In the genomic region with DNA sequence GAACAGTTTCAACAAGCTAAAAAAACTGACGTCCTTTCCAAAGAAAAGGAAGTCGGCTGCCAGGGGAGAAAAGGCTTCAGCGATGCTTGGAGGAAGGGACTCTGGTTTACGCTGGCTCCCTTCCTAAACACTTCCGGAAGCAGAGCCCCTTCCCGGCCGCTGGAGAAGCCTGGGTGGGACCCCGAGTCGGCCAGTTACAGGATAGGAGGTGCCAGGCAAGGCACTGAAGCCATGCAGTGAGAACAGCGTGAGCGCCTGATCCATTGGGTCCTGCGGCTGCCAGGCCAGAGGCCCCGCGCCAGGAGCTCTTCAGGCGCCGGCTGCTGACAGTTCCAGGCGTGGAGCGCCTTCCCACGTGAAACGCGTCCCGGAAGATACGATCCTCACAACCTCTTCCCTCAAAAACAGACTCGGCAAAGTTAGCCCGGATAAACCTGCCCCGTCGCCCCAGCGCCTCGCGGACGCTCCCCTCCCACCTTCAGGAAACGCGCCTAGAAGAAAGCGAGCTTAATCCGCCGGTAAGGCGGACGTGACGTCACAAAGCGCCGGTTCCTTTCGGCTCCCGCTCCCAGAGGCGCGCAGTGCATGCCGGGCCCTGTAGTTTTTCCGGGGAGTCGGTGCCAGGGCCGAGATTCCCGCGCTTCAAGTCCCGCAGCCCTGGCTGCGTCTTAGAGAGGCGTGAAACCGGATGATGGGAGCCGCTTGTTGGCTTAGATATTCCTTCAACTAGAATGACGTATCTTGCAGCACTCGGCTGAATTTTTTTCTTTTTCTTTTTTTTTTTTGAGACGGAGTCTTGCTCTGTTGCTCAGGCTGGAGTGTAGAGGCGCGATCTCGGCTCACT, we compare ENCODE assay signal across 8 cellular contexts. TPM values are rescaled to one million over a fixed set of nuclear protein-coding genes. Genes with fewer than 3 reads are reported as not detected.
DNase-seq lines count a peak whose midpoint lies in the region; ATAC-seq and TF ChIP-seq lines count a peak whose summit lies in the region.

A gene with protein sequence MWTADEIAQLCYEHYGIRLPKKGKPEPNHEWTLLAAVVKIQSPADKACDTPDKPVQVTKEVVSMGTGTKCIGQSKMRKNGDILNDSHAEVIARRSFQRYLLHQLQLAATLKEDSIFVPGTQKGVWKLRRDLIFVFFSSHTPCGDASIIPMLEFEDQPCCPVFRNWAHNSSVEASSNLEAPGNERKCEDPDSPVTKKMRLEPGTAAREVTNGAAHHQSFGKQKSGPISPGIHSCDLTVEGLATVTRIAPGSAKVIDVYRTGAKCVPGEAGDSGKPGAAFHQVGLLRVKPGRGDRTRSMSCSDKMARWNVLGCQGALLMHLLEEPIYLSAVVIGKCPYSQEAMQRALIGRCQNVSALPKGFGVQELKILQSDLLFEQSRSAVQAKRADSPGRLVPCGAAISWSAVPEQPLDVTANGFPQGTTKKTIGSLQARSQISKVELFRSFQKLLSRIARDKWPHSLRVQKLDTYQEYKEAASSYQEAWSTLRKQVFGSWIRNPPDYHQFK (minus strand): TSS at position 520 of the 844 bp plus-strand sequence. CDS start 2,482 bp downstream, outside the sequence.

- TF ChIP-seq POLR2A in NB4 (IDR thresholded peaks at IDR 0.05; ENCODE audit: extremely low read depth, insufficient read length) (peak; percentile 68), gastroesophageal sphincter (IDR thresholded peaks at IDR 0.05) (peak; percentile 67 to 73)

- peak within 1 kb of the TSS; percentile 97 for H3K27ac Mint-ChIP-seq in HFFc6
- H3K27ac Mint-ChIP-seq in activated naive CD4-positive, alpha-beta T cell treated with anti-CD3 and anti-CD28 coated beads, Interleukin-2, amount 10 ng/mL, durations not matched to agents 7 days and 5 days: peak within 1 kb of the TSS; percentile 95

- peak; percentile 99 for ATAC-seq in gastroesophageal sphincter

- peak within 1 kb of the TSS; percentile 73 for H3K4me3 ChIP-seq in NB4 (ENCODE audit: low read depth, low read length)
- peak within 1 kb of the TSS; percentile 83 for H3K4me3 ChIP-seq in SK-N-MC
- H3K4me3 ChIP-seq in gastroesophageal sphincter: peak within 1 kb of the TSS; percentile 79 to 83

- no peaks in the 10 kb centered on the region for H3K27me3 ChIP-seq in gastroesophageal sphincter

- WGBS in gastroesophageal sphincter (ENCODE audit: low coverage in 1 of 2), 2 donors: 0 to 2% methylated on average over 8 to 11 of the region's 62 CpGs

- TF ChIP-seq EP300 in gastroesophageal sphincter (IDR thresholded peaks at IDR 0.05): no peak

- DNase-seq in GM04503 (ENCODE audit: low read depth) (peak; percentile 86), HFFc6 (peak; percentile 97), NB4 (ENCODE audit: low read depth) (peak; percentile 98), SK-N-MC (ENCODE audit: low read depth, low spot score) (no peak), non-pigmented ciliary epithelial cell (ENCODE audit: low read depth) (peak; percentile 95), superior temporal gyrus (ENCODE audit: extremely low spot score) (peak; percentile 99)
- DNase-seq in activated naive CD4-positive, alpha-beta T cell treated with anti-CD3 and anti-CD28 coated beads, Interleukin-2, amount 10 ng/mL, durations not matched to agents 7 days and 5 days: peak; percentile 99

- peak within 1 kb of the TSS; percentile 99 for H3K4me3 Mint-ChIP-seq in HFFc6
- peak within 1 kb of the TSS; percentile 92 for H3K4me3 Mint-ChIP-seq in activated naive CD4-positive, alpha-beta T cell treated with anti-CD3 and anti-CD28 coated beads, Interleukin-2, amount 10 ng/mL, durations not matched to agents 7 days and 5 days

- H3K27ac ChIP-seq in SK-N-MC: peak within 1 kb of the TSS; percentile 70; the same call in 1 of the 2 replicates
- H3K27ac ChIP-seq in gastroesophageal sphincter: peak within 1 kb of the TSS; percentile 84 to 95 (median 92)

- H3K9me3 ChIP-seq in SK-N-MC (ENCODE audit: low read depth, low read length) (no peaks in the 10 kb centered on the region), gastroesophageal sphincter (no peaks in the 10 kb centered on the region)

- peak within 1 kb of the TSS; percentile 87 for H3K9ac ChIP-seq in SK-N-MC (ENCODE audit: insufficient read length)

- H3K9me3 Mint-ChIP-seq in HFFc6: no peaks in the 10 kb centered on the region
- H3K9me3 Mint-ChIP-seq in activated naive CD4-positive, alpha-beta T cell treated with anti-CD3 and anti-CD28 coated beads, Interleukin-2, amount 10 ng/mL, durations not matched to agents 7 days and 5 days: no peaks in the 10 kb centered on the region

- CTCF ChIA-PET in activated naive CD4-positive, alpha-beta T cell treated with anti-CD3 and anti-CD28 coated beads, Interleukin-2, amount 10 ng/mL, durations not matched to agents 7 days and 5 days (lab: Charles Lee): interaction anchor here (0.9 to 3.6 kb wide), 4 partner anchors 9 to 151 kb away, joined by 3 to 13 read pairs (median 8); a partner anchor contains a TSS

- no peak for TF ChIP-seq CTCF in HFFc6 (IDR thresholded peaks at IDR 0.05)
- no peak for TF ChIP-seq CTCF in NB4 (IDR thresholded peaks at IDR 0.05; ENCODE audit: low read depth, low read length)
- peak in 2 of 4 experiments; percentile 3 to 22 for TF ChIP-seq CTCF in gastroesophageal sphincter (IDR thresholded peaks at IDR 0.05)

- peaks cover 4 to 27% (median 10%) of the 10 kb centered on the region in 3 donors for H3K4me1 ChIP-seq in gastroesophageal sphincter

- H3K36me3 ChIP-seq in SK-N-MC (ENCODE audit: insufficient read depth, low read length) (peaks cover 12% of the 10 kb centered on the region; the same call in 1 of the 2 replicates), gastroesophageal sphincter (peaks cover 0 to 53% of the 10 kb centered on the region in 2 donors)

- peaks cover 7% of the 10 kb centered on the region for H3K27me3 Mint-ChIP-seq in HFFc6 (ENCODE audit: insufficient read depth)
- no peaks in the 10 kb centered on the region for H3K27me3 Mint-ChIP-seq in activated naive CD4-positive, alpha-beta T cell treated with anti-CD3 and anti-CD28 coated beads, Interleukin-2, amount 10 ng/mL, durations not matched to agents 7 days and 5 days

- peaks cover 50% of the 10 kb centered on the region for H3K4me1 Mint-ChIP-seq in HFFc6 (ENCODE audit: low read depth)
- peaks cover 51% of the 10 kb centered on the region for H3K4me1 Mint-ChIP-seq in activated naive CD4-positive, alpha-beta T cell treated with anti-CD3 and anti-CD28 coated beads, Interleukin-2, amount 10 ng/mL, durations not matched to agents 7 days and 5 days

- H3K36me3 Mint-ChIP-seq in HFFc6 (ENCODE audit: low read depth): peaks cover 42% of the 10 kb centered on the region
- peaks cover 48% of the 10 kb centered on the region for H3K36me3 Mint-ChIP-seq in activated naive CD4-positive, alpha-beta T cell treated with anti-CD3 and anti-CD28 coated beads, Interleukin-2, amount 10 ng/mL, durations not matched to agents 7 days and 5 days

RNA-seq across cellular contexts. Expression of the gene that starts here (rescaled TPM):
- 10 to 100 TPM; 48.3 to 61.2 (median 55.0) TPM for total RNA-seq in HFFc6 (2021; fragmentation: NEBNext Ultra II Directional; extraction: Animal tissue kit (Norgen Biotek cat#: 25700))
- total RNA-seq in gastroesophageal sphincter: 10 to 100 TPM; 27.2 to 38.7 (median 32.4) TPM
